Comparison of ENCODE assay signal across 8 cellular contexts in the genomic region with DNA sequence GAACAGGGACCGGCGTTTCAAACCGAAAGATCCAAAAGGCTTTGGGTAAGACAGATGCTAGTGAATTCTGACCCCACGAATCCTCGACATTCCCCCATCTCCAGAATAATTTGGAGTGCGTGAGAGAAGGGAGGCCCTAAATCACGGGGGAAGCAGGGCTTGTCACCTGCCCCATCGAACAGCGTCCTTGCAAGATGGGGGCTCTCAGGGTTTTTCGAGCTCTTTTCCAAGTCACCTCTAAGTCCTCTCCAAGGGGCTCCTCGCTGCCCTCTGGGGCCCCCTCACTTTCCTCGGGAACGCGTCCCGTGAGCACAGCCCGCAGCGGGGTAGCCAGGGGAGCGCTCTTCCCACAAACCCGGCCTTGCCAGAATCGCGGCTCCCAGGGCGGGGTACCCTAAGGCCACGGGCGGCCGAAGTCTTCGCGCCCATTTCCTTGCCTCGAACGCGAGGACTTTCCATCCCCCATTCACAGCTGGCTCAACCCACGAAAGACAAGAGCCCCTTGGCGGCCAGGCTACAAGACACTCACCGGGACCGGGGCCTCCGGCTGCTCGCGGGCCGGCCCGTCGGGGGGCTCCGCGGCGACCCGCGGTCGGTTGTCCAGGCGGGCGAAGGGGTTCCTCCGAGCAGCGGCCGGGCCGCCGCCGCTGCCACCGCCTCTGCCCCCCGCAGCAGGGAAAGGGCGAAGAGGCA. TPM values are rescaled to one million over a fixed set of nuclear protein-coding genes. Genes with fewer than 3 reads are reported as not detected.
DNase-seq lines count a peak whose midpoint lies in the region; ATAC-seq and TF ChIP-seq lines count a peak whose summit lies in the region.

No MANE protein-coding gene starts in this region.

- no peak for TF ChIP-seq POLR2A in upper lobe of left lung (IDR thresholded peaks at IDR 0.05)

- ATAC-seq in GM21360 (IDR thresholded peaks at IDR 0.05; ENCODE audit: unreplicated experiment) (peak; percentile 4), upper lobe of left lung (ENCODE audit: low FRiP score in 2 of 2) (peak; percentile 55 to 65)

- TF ChIP-seq CTCF in epithelial cell of proximal tubule (conservative IDR thresholded peaks at IDR 0.05; ENCODE audit: low read depth, low read length) (no peak), upper lobe of left lung (IDR thresholded peaks at IDR 0.05) (no peak)

- H3K9me3 ChIP-seq in upper lobe of left lung, result no peaks in the 10 kb centered on the region

- 2 to 3% methylated on average over 19 to 38 of the region's 57 CpGs for WGBS in upper lobe of left lung, 2 donors

- peaks cover 0 to 2% (median 0%) of the 10 kb centered on the region in 4 donors for H3K36me3 ChIP-seq in upper lobe of left lung

- H3K4me3 ChIP-seq in epithelial cell of proximal tubule (ENCODE audit: low read depth, low read length), result peak overlapping the region; percentile 83
- peak overlapping the region; percentile 27 to 97 (median 92) for H3K4me3 ChIP-seq in upper lobe of left lung

- no peak for TF ChIP-seq EP300 in upper lobe of left lung (IDR thresholded peaks at IDR 0.05)

- peak overlapping the region; percentile 83 to 91 (median 90) for H3K27ac ChIP-seq in upper lobe of left lung

- no peaks in the 10 kb centered on the region for H3K27me3 ChIP-seq in upper lobe of left lung

- peaks cover 4 to 13% (median 9%) of the 10 kb centered on the region in 4 donors for H3K4me1 ChIP-seq in upper lobe of left lung

- peak; percentile 45 for DNase-seq in NK-92 treated with Interleukin-12 subunit alpha and Interleukin-12 subunit beta, amount 100 ng/mL, for 24 hours (lab: John Stamatoyannopoulos, UW)
- no peak for DNase-seq in NK-92 (lab: John Stamatoyannopoulos, UW; ENCODE audit: unreplicated experiment)
- DNase-seq in HS-27A (ENCODE audit: low read depth), result peak; percentile 49
- peak in 3 of 5 experiments; percentile 4 to 45 (median 12) for DNase-seq in T-helper 2 cell
- DNase-seq in epithelial cell of proximal tubule (ENCODE audit: low read depth), result no peak
- DNase-seq in mucosa of gallbladder (ENCODE audit: low spot score), result peak; percentile 17
- peak in 1 of 2 donors; percentile 22 for DNase-seq in upper lobe of left lung

RNA-seq across cellular contexts. Expression of gene DONSON, which starts 0.5 kb away (rescaled TPM):
- total RNA-seq in epithelial cell of proximal tubule (41.4 and 55.2 TPM in 2 replicates), mucosa of gallbladder (10.1 TPM), upper lobe of left lung (10 to 100 TPM in 2 of 6 donors, 1 to 10 TPM in 4; 4.3 to 19.2 (median 6.3) TPM)

RNA-seq across cellular contexts. Expression of gene SON, which starts 45.1 kb away (rescaled TPM):
- total RNA-seq in epithelial cell of proximal tubule (176 and 230 TPM in 2 replicates), mucosa of gallbladder (257 TPM), upper lobe of left lung (1,000 to 10,000 TPM in 1 of 6 donors, 100 to 1,000 TPM in 5; 236 to 1,038 (median 307) TPM)

RNA-seq across cellular contexts. Expression of gene GART, which starts 46.0 kb away (rescaled TPM):
- total RNA-seq in epithelial cell of proximal tubule (79.2 and 150 TPM in 2 replicates), mucosa of gallbladder (51.9 TPM), upper lobe of left lung (10 to 100 TPM; 55.9 to 89.8 (median 64.3) TPM)

RNA-seq across cellular contexts. Expression of gene CRYZL1, which starts 53.6 kb away (rescaled TPM):
- 15.5 and 27.2 TPM in 2 replicates for total RNA-seq in epithelial cell of proximal tubule
- 29.1 TPM for total RNA-seq in mucosa of gallbladder
- total RNA-seq in upper lobe of left lung, result 10 to 100 TPM; 20.2 to 80.7 (median 31.7) TPM

RNA-seq across cellular contexts. Expression of gene ITSN1, which starts 54.4 kb away (rescaled TPM):
- total RNA-seq in epithelial cell of proximal tubule (24.5 and 30.3 TPM in 2 replicates), mucosa of gallbladder (48.0 TPM), upper lobe of left lung (100 to 1,000 TPM in 1 of 6 donors, 10 to 100 TPM in 5; 19.3 to 103 (median 38.7) TPM)

Comparison
In these comparisons a context has a peak if more than half of its experiments do, and no peak if none do; other contexts are left out.
1. DNase-seq: peak in NK-92 treated with Interleukin-12 subunit alpha and Interleukin-12 subunit beta, amount 100 ng/mL, for 24 hours (single experiment), HS-27A (single experiment), T-helper 2 cell (3 of 5) and mucosa of gallbladder (single experiment); none in NK-92 (single experiment) and epithelial cell of proximal tubule (single experiment).